ENCODE assay signal across 6 cellular contexts in the genomic region with DNA sequence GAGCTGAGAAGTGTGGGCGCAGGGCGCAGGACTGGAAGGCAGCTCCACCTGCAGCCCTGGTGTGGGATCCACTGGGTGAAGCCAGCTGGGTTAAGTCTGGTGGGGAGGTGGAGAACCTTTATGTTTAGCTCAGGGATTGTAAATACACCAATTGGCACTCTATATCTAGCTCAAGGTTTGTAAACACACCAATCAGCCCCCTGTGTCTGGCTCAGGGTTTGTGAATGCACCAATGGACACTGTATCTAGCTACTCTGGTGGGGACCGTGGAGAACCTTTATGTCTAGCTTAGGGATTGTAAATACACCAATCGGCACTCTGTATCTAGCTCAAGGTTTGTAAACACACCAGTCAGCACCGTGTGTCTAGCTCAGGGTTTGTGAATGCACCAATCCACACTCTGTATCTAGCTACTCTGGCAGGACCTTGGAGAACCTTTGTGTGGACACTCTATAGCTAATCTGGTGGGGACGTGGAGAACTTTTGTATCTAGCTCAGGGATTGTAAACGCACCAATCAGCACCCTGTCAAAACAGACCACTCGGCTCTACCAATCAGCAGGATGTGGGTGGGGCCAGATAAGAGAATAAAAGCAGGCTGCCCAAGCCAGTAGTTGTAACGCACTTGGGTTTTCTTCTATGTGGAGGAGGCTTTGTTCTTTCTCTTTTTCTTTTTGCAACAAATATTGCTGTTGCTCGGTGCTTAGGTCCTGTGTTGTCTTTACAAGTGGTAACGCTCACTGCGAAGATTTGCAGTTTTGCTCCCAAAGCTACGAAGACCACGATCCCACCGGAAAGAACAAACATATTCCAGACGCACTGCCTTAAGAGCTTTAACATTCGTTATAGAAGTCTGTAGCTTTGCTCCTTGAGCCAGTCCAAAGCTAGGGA. TPM values are rescaled to one million over a fixed set of nuclear protein-coding genes. Genes with fewer than 3 reads are reported as not detected.
A peak's percentile ranks its signal among the peaks of the same experiment; 100 is the strongest.
DNase-seq lines count a peak whose midpoint lies in the region; ATAC-seq and TF ChIP-seq lines count a peak whose summit lies in the region.
"Not testable (repeated sequence)": the region's sequence is repeated elsewhere in the genome, so short reads cannot be mapped to it uniquely, and the experiment has no call there.

No MANE protein-coding gene starts in this region.

- H3K9me3 Mint-ChIP-seq in activated naive CD4-positive, alpha-beta T cell treated with anti-CD3 and anti-CD28 coated beads for 36 hours; naive thymus-derived CD8-positive, alpha-beta T cell: not testable (repeated sequence)

- CTCF ChIA-PET in activated naive CD4-positive, alpha-beta T cell treated with anti-CD3 and anti-CD28 coated beads for 36 hours (lab: Charles Lee) = interaction anchor here (1.0 to 2.9 kb wide), 5 partner anchors 14 to 243 kb away, joined by 3 to 12 read pairs (median 4); partner anchors contain the start of genes C6orf52 and PAK1IP1

- H3K4me3 Mint-ChIP-seq in activated naive CD4-positive, alpha-beta T cell treated with anti-CD3 and anti-CD28 coated beads for 36 hours = peak overlapping the region; percentile 89
- H3K4me3 Mint-ChIP-seq in naive thymus-derived CD8-positive, alpha-beta T cell = peak overlapping the region; percentile 90 to 99 (median 96)

- H3K27ac Mint-ChIP-seq in activated naive CD4-positive, alpha-beta T cell treated with anti-CD3 and anti-CD28 coated beads for 36 hours = peak overlapping the region; percentile 91
- H3K27ac Mint-ChIP-seq in naive thymus-derived CD8-positive, alpha-beta T cell = peak overlapping the region; percentile 83 to 97 (median 94)

- H3K36me3 ChIP-seq in Peyer's patch (peaks cover 0 to 13% (median 0%) of the 10 kb centered on the region in 3 donors), esophagus squamous epithelium (peaks cover 0 to 16% (median 0%) of the 10 kb centered on the region in 3 donors), tibial artery (peaks cover 0 to 10% (median 6%) of the 10 kb centered on the region in 3 donors)

- in situ Hi-C loops in GM13976 (cut with MboI; ENCODE audit: low sequenced_read_pairs, unreplicated experiment) = not testable (repeated sequence)

- H3K4me1 ChIP-seq in Peyer's patch = peaks cover 0 to 12% (median 3%) of the 10 kb centered on the region in 4 donors
- H3K4me1 ChIP-seq in esophagus squamous epithelium = peaks cover 5 to 47% (median 19%) of the 10 kb centered on the region in 3 donors
- H3K4me1 ChIP-seq in tibial artery = peaks cover 7 to 47% (median 27%) of the 10 kb centered on the region in 4 donors

- TF ChIP-seq CTCF in GM13976 (IDR thresholded peaks at IDR 0.05; ENCODE audit: borderline replicate concordance, control extremely low read depth, extremely low read depth, insufficient read depth, missing control alignments) (peak; percentile 26), Peyer's patch (IDR thresholded peaks at IDR 0.05) (peak in 1 of 6 experiments; percentile 16)
- not testable (repeated sequence) for TF ChIP-seq CTCF in esophagus squamous epithelium (IDR thresholded peaks at IDR 0.05); tibial artery (IDR thresholded peaks at IDR 0.05)

- not testable (repeated sequence) for ATAC-seq in naive thymus-derived CD8-positive, alpha-beta T cell

- intact Hi-C loops in activated naive CD4-positive, alpha-beta T cell treated with anti-CD3 and anti-CD28 coated beads for 36 hours (cut with micrococcal nuclease); esophagus squamous epithelium (cut with DNase I); tibial artery (cut with DNase I; ENCODE audit: low total_unique reads): not testable (repeated sequence)

- peaks cover 44% of the 10 kb centered on the region for H3K4me1 Mint-ChIP-seq in activated naive CD4-positive, alpha-beta T cell treated with anti-CD3 and anti-CD28 coated beads for 36 hours (ENCODE audit: low read depth)
- H3K4me1 Mint-ChIP-seq in naive thymus-derived CD8-positive, alpha-beta T cell = peaks cover 24 to 66% (median 62%) of the 10 kb centered on the region in 4 donors

- POLR2A ChIA-PET in naive thymus-derived CD8-positive, alpha-beta T cell (lab: Charles Lee) = interaction anchor here (0.5 to 6.4 kb wide), 10 partner anchors 10 to 45 kb away, joined by 3 to 77 read pairs (median 4); partner anchors contain the start of genes C6orf52, PAK1IP1 and TMEM14B

- H3K9me3 ChIP-seq in Peyer's patch, esophagus squamous epithelium, tibial artery: not testable (repeated sequence)

- not testable (repeated sequence) for H3K27me3 Mint-ChIP-seq in activated naive CD4-positive, alpha-beta T cell treated with anti-CD3 and anti-CD28 coated beads for 36 hours (ENCODE audit: low read depth); naive thymus-derived CD8-positive, alpha-beta T cell

- H3K27ac ChIP-seq in Peyer's patch = peak overlapping the region; percentile 69 to 95 (median 78)
- H3K27ac ChIP-seq in esophagus squamous epithelium = peak overlapping the region; percentile 82 to 93 (median 86)
- peak overlapping the region; percentile 79 to 83 for H3K27ac ChIP-seq in tibial artery

- 84 to 88% methylated on average over 11 to 15 of the region's 17 CpGs for WGBS in esophagus squamous epithelium, 2 donors

- not testable (repeated sequence) for TF ChIP-seq POLR2A in Peyer's patch (IDR thresholded peaks at IDR 0.05); esophagus squamous epithelium (IDR thresholded peaks at IDR 0.05)

- H3K27me3 ChIP-seq in Peyer's patch, esophagus squamous epithelium, tibial artery: not testable (repeated sequence)

- DNase-seq in GM13976 (ENCODE audit: low spot score); Peyer's patch; esophagus squamous epithelium (lab: John Stamatoyannopoulos, UW); tibial artery: not testable (repeated sequence)
- peak; percentile 53 for DNase-seq in activated naive CD4-positive, alpha-beta T cell treated with anti-CD3 and anti-CD28 coated beads for 36 hours
- DNase-seq in naive thymus-derived CD8-positive, alpha-beta T cell = peak in 2 of 10 donors; percentile 13 to 22

- H3K4me3 ChIP-seq in Peyer's patch = peak overlapping the region; percentile 44 to 65 (median 60)
- peak overlapping the region; percentile 41 to 69 (median 63) for H3K4me3 ChIP-seq in esophagus squamous epithelium
- H3K4me3 ChIP-seq in tibial artery = peak overlapping the region; percentile 59 to 67

- H3K36me3 Mint-ChIP-seq in activated naive CD4-positive, alpha-beta T cell treated with anti-CD3 and anti-CD28 coated beads for 36 hours (ENCODE audit: low read depth) = not testable (repeated sequence)
- peaks cover 2 to 11% (median 10%) of the 10 kb centered on the region in 3 donors for H3K36me3 Mint-ChIP-seq in naive thymus-derived CD8-positive, alpha-beta T cell

RNA-seq across cellular contexts. Expression of gene TMEM14C, which starts 1.7 kb away (rescaled TPM):
- total RNA-seq in Peyer's patch = 10 to 100 TPM; 30.5 to 62.5 (median 60.4) TPM
- total RNA-seq in activated naive CD4-positive, alpha-beta T cell treated with anti-CD3 and anti-CD28 coated beads for 36 hours = 10 to 100 TPM; 77.0 to 81.1 TPM
- total RNA-seq in esophagus squamous epithelium = 100 to 1,000 TPM in 1 of 4 donors, 10 to 100 TPM in 3; 42.8 to 125 (median 69.2) TPM
- total RNA-seq in naive thymus-derived CD8-positive, alpha-beta T cell = 10 to 100 TPM; 33.7 to 35.8 TPM
- polyA plus RNA-seq in naive thymus-derived CD8-positive, alpha-beta T cell = 100 to 1,000 TPM in 2 of 3 donors, 10 to 100 TPM in 1; 95.9 to 205 (median 135) TPM

RNA-seq across cellular contexts. Expression of gene TMEM14B, which starts 26.4 kb away (rescaled TPM):
- total RNA-seq in Peyer's patch (10 to 100 TPM; 37.1 to 86.7 (median 44.0) TPM), esophagus squamous epithelium (10 to 100 TPM; 12.7 to 64.5 (median 47.1) TPM)
- total RNA-seq in activated naive CD4-positive, alpha-beta T cell treated with anti-CD3 and anti-CD28 coated beads for 36 hours = 10 to 100 TPM; 78.7 to 79.5 TPM
- total RNA-seq in naive thymus-derived CD8-positive, alpha-beta T cell = 10 to 100 TPM; 76.4 to 83.9 TPM
- 100 to 1,000 TPM; 194 to 241 (median 212) TPM for polyA plus RNA-seq in naive thymus-derived CD8-positive, alpha-beta T cell

RNA-seq across cellular contexts. Expression of gene PAK1IP1, which starts 26.4 kb away (rescaled TPM):
- total RNA-seq in Peyer's patch = 1 to 10 TPM; 3.3 to 6.8 (median 5.5) TPM
- total RNA-seq in activated naive CD4-positive, alpha-beta T cell treated with anti-CD3 and anti-CD28 coated beads for 36 hours = 10 to 100 TPM; 28.6 to 29.2 TPM
- 10 to 100 TPM; 11.4 to 23.6 (median 19.4) TPM for total RNA-seq in esophagus squamous epithelium
- total RNA-seq in naive thymus-derived CD8-positive, alpha-beta T cell = 10 to 100 TPM in 1 of 2 experiments, 1 to 10 TPM in 1; 8.5 to 11.0 TPM
- polyA plus RNA-seq in naive thymus-derived CD8-positive, alpha-beta T cell = 10 to 100 TPM; 17.6 to 26.9 (median 22.4) TPM

RNA-seq across cellular contexts. Expression of gene C6orf52, which starts 26.8 kb away (rescaled TPM):
- total RNA-seq in Peyer's patch (not detected), esophagus squamous epithelium (not detected)
- 1 to 10 TPM; 1.3 to 3.9 TPM for total RNA-seq in activated naive CD4-positive, alpha-beta T cell treated with anti-CD3 and anti-CD28 coated beads for 36 hours
- 1 to 10 TPM; 1.2 to 1.8 TPM for total RNA-seq in naive thymus-derived CD8-positive, alpha-beta T cell
- 1 to 10 TPM in 1 of 3 donors, under 1 TPM in 1, not detected in 1; 0.60 to 1.0 TPM for polyA plus RNA-seq in naive thymus-derived CD8-positive, alpha-beta T cell
